In genomic region chr16:88886915-88887521, GRCh38 we compare ENCODE assay signal across 16 cellular contexts. TPM values are rescaled to one million over a fixed set of nuclear protein-coding genes. Genes with fewer than 3 reads are reported as not detected.
DNase-seq lines count a peak whose midpoint lies in the region; TF ChIP-seq lines count a peak whose summit lies in the region.
"Had no signal": no experiment of that assay in that cellular context is flagged by ENCODE, and none has a peak within 500 bp of the region (broad histone marks: within the 10 kb centered on the region; RNA-seq: fewer than 3 reads in every experiment).

No MANE protein-coding gene starts in this region.

- H3K79me2 ChIP-seq in GM23248 (ENCODE audit: insufficient read depth): no peaks in the 10 kb centered on the region

- no peaks in the 10 kb centered on the region for H3K27me3 ChIP-seq in uterus
- no peaks in the 10 kb centered on the region for H3K27me3 ChIP-seq in GM23248 (replicated peaks; ENCODE audit: insufficient read depth)

- H3K4me1 ChIP-seq in uterus (no peaks in the 10 kb centered on the region), GM23248 (ENCODE audit: insufficient read depth) (no peaks in the 10 kb centered on the region)

- no peak overlapping the region for H3K4me2 ChIP-seq in GM23248 (ENCODE audit: unreplicated experiment)

- WGBS in GM23248 (ENCODE audit: low coverage in 1 of 2, low lambda C conversion rate in 2 of 2, missing lambda C conversion rate in 2 of 2), 2 experiments: 53 to 54% methylated on average over 29 to 31 of the region's 31 CpGs

- DNase-seq in NCI-H524 treated with DMSO at 0.1 percent for 48 hours (lab: John Stamatoyannopoulos, UW) (peak; percentile 95), fibroblast of villous mesenchyme (ENCODE audit: low read depth) (peak; percentile 75), myocyte (ENCODE audit: low read depth) (peak; percentile 71), uterus (peak; percentile 76 to 80), GM23248 (no peak), LoVo (ENCODE audit: low spot score) (no peak)
- DNase-seq in activated CD4-positive, alpha-beta T cell treated with anti-CD3 and anti-CD28 coated beads for 4 hours: no peak
- DNase-seq: activated CD4-positive, alpha-beta memory T cell treated with anti-CD3 and anti-CD28 coated beads for 36 hours; activated effector memory CD4-positive, alpha-beta T cell treated with Interleukin-2 at 50 U/mL for 16 hours; DMS53; KG1; NCI-H146; stimulated activated naive CD8-positive, alpha-beta T cell treated with anti-CD3 and anti-CD28 coated beads, Interleukin-15, amount 100 ng/mL, for 72 hours had no signal

- no peaks in the 10 kb centered on the region for H3K36me3 ChIP-seq in uterus
- no peaks in the 10 kb centered on the region for H3K36me3 ChIP-seq in GM23248 (ENCODE audit: low read depth)

- no peak overlapping the region for H3K4me3 ChIP-seq in fibroblast of villous mesenchyme (ENCODE audit: low read depth, low read length)
- H3K4me3 ChIP-seq in uterus: no peak overlapping the region
- H3K4me3 ChIP-seq in GM23248: no peak overlapping the region

- H3K27ac ChIP-seq in uterus (peak overlapping the region; percentile 49 to 59), GM23248 (no peak overlapping the region)

- no peak for TF ChIP-seq POLR2A in uterus (IDR thresholded peaks at IDR 0.05)

- H4K20me1 ChIP-seq in GM23248 (ENCODE audit: insufficient read depth): no peaks in the 10 kb centered on the region

- H3K9me3 ChIP-seq in uterus (no peaks in the 10 kb centered on the region), GM23248 (ENCODE audit: low read depth) (no peaks in the 10 kb centered on the region)

- H3K9ac ChIP-seq in GM23248: no peak overlapping the region

- H3F3A ChIP-seq in GM23248 (ENCODE audit: insufficient read depth): no peaks in the 10 kb centered on the region

- in situ Hi-C loops in GM23248 (cut with MboI): no loop called here

- H2AFZ ChIP-seq in GM23248: no peak overlapping the region

- no peaks in the 10 kb centered on the region for H3K9me2 ChIP-seq in GM23248 (ENCODE audit: insufficient read depth)

- intact Hi-C loops in uterus (cut with DNase I; ENCODE audit: low total_unique reads): no loop called here

- no peak for TF ChIP-seq CTCF in fibroblast of villous mesenchyme (IDR thresholded peaks at IDR 0.05; ENCODE audit: insufficient read depth, low read depth, low read length)
- TF ChIP-seq CTCF in uterus (IDR thresholded peaks at IDR 0.05): peak in 2 of 4 experiments; percentile 15 to 19

RNA-seq across cellular contexts. Expression of gene PABPN1L, which starts 20.6 kb away (rescaled TPM):
- total RNA-seq in fibroblast of villous mesenchyme: not detected in 2 replicates
- 0.11 TPM in 1 of 2 replicates, not detected in the other for total RNA-seq in myocyte
- polyA plus RNA-seq in myocyte (2012): not detected
- not detected for total RNA-seq in uterus
- not detected in 2 replicates for total RNA-seq in GM23248 (2014; rRNA removed; shearing (Covaris generic))
- not detected in 2 replicates for polyA plus RNA-seq in GM23248 (2016; fragmentation: Nextera tagmentation; extraction: Ambion mirVana)
- total RNA-seq: activated CD4-positive, alpha-beta memory T cell treated with anti-CD3 and anti-CD28 coated beads for 36 hours; H4; kidney epithelial cell; T-helper 1 cell treated with Interleukin-12 subunit alpha and Interleukin-12 subunit beta and Interleukin-4 antibody, amounts not matched to agents 30 ng/mL and 1 ng/mL, for 36 hours had no signal

RNA-seq across cellular contexts. Expression of gene TRAPPC2L, which starts 30.1 kb away (rescaled TPM):
- 34.5 and 49.6 TPM in 2 replicates for total RNA-seq in fibroblast of villous mesenchyme
- 60.1 and 69.5 TPM in 2 replicates for total RNA-seq in myocyte
- polyA plus RNA-seq in myocyte (2012): 216 TPM
- 100 to 1,000 TPM in 1 of 4 donors, 10 to 100 TPM in 3; 21.5 to 680 (median 70.6) TPM for total RNA-seq in uterus
- total RNA-seq in GM23248 (2014; rRNA removed; shearing (Covaris generic)): 18.7 and 20.4 TPM in 2 replicates
- 83.2 and 90.9 TPM in 2 replicates for polyA plus RNA-seq in GM23248 (2016; fragmentation: Nextera tagmentation; extraction: Ambion mirVana)

RNA-seq across cellular contexts. Expression of gene GALNS, which starts 30.3 kb away (rescaled TPM):
- 24.8 and 26.3 TPM in 2 replicates for total RNA-seq in fibroblast of villous mesenchyme
- total RNA-seq in myocyte: 26.8 and 34.8 TPM in 2 replicates
- 32.0 TPM for polyA plus RNA-seq in myocyte (2012)
- total RNA-seq in uterus: 10 to 100 TPM in 2 of 4 donors, 1 to 10 TPM in 2; 1.8 to 36.2 (median 16.4) TPM
- total RNA-seq in GM23248 (2014; rRNA removed; shearing (Covaris generic)): 21.5 and 24.0 TPM in 2 replicates
- 38.8 and 39.0 TPM in 2 replicates for polyA plus RNA-seq in GM23248 (2016; fragmentation: Nextera tagmentation; extraction: Ambion mirVana)

Comparison
In these comparisons a context has a peak if more than half of its experiments do, and no peak if none do; other contexts are left out.
1. DNase-seq: peak in NCI-H524 treated with DMSO at 0.1 percent for 48 hours (single experiment), fibroblast of villous mesenchyme (single experiment), myocyte (single experiment) and uterus (2 of 2); none in GM23248 (single experiment), LoVo (single experiment) and activated CD4-positive, alpha-beta T cell treated with anti-CD3 and anti-CD28 coated beads for 4 hours (0 of 2).